Comparison of ENCODE assay signal across 1 cellular context in the genomic region with DNA sequence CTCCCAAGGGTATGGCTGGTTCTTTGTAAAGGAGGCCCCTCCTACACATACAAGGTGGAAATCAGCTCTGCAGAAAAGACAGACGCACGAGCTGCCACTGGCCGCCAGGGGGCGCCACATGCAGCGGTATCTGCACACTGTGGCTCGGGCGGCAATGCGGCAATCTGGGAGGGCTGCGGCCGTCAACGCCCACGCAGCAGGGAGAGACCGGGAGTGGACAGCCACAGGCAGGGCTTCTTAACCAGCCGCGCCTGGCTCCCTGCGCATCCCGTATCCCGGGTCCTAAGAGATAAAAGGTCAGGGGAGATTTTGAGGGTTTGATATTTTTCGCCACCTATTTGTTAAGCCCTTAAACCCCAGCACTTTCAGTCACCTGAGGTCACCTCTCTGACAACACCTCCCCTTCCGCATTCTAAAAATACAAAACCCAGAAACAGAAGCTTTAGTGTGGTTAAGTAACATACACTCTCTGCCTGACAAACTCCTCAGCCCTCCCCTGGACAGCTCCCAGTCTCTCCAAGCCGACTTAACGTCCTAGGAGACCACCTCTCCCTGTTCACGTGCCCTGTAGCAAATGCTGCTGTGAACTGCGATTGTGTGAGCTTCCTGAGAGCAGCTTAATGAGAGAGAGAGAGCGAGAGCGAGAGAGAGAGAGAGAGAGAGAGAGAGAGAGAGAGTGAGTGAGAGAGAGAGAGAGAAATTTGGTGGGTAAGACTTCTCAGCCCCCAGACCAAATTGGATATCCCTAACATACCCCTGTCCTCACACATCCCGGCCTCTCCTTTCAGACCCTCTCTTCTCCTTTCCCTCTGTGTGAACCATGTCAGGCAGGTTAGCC.
TF ChIP-seq lines count a peak whose summit lies in the region.

No MANE protein-coding gene starts in this region.

TF ChIP-seq in GM12878, 131 proteins besides CTCF, POLR2A, EP300 and RAD21 (continued from another document and continues in another):
- TF ChIP-seq, protein P1, sequence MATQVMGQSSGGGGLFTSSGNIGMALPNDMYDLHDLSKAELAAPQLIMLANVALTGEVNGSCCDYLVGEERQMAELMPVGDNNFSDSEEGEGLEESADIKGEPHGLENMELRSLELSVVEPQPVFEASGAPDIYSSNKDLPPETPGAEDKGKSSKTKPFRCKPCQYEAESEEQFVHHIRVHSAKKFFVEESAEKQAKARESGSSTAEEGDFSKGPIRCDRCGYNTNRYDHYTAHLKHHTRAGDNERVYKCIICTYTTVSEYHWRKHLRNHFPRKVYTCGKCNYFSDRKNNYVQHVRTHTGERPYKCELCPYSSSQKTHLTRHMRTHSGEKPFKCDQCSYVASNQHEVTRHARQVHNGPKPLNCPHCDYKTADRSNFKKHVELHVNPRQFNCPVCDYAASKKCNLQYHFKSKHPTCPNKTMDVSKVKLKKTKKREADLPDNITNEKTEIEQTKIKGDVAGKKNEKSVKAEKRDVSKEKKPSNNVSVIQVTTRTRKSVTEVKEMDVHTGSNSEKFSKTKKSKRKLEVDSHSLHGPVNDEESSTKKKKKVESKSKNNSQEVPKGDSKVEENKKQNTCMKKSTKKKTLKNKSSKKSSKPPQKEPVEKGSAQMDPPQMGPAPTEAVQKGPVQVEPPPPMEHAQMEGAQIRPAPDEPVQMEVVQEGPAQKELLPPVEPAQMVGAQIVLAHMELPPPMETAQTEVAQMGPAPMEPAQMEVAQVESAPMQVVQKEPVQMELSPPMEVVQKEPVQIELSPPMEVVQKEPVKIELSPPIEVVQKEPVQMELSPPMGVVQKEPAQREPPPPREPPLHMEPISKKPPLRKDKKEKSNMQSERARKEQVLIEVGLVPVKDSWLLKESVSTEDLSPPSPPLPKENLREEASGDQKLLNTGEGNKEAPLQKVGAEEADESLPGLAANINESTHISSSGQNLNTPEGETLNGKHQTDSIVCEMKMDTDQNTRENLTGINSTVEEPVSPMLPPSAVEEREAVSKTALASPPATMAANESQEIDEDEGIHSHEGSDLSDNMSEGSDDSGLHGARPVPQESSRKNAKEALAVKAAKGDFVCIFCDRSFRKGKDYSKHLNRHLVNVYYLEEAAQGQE (IDR thresholded peaks at IDR 0.05; ENCODE audit: low read depth, low read length): peak; percentile 59; the same call in 1 of the 2 replicates
- TF ChIP-seq ETV6 (conservative IDR thresholded peaks at IDR 0.05 in 1 of 2, IDR thresholded peaks at IDR 0.05 in 1 of 2; ENCODE audit: borderline replicate concordance in 1 of 2, low read depth in 1 of 2) (no peak), ZBTB40 (IDR thresholded peaks at IDR 0.05; ENCODE audit: borderline replicate concordance) (no peak), ZNF207 (IDR thresholded peaks at IDR 0.05; ENCODE audit: borderline replicate concordance) (no peak), MEF2B (IDR thresholded peaks at IDR 0.05; ENCODE audit: partially characterized antibody, poor library complexity, severe bottlenecking) (peak; percentile 78), SRF (IDR thresholded peaks at IDR 0.05; ENCODE audit: low read depth in 2 of 2, low read length in 2 of 2) (no peak), ZBED1 (IDR thresholded peaks at IDR 0.05; ENCODE audit: borderline replicate concordance) (0 out of 2 replicates have a peak, but pooled peaks have one; percentile 37), IRF5 (IDR thresholded peaks at IDR 0.05; ENCODE audit: borderline replicate concordance) (no peak), DPF2 (IDR thresholded peaks at IDR 0.05) (peak; percentile 82), ZNF217 (IDR thresholded peaks at IDR 0.05) (no peak), TCF12 (IDR thresholded peaks at IDR 0.05; ENCODE audit: low read depth, low read length) (0 out of 2 replicates have a peak, but pooled peaks have one; percentile 22), LARP7 (IDR thresholded peaks at IDR 0.05) (no peak; the same call in 1 of the 2 replicates), NFXL1 (IDR thresholded peaks at IDR 0.05; ENCODE audit: borderline replicate concordance) (no peak), ESRRA (IDR thresholded peaks at IDR 0.05; ENCODE audit: low read length) (no peak), TARDBP (IDR thresholded peaks at IDR 0.05; ENCODE audit: borderline replicate concordance) (no peak), TBL1XR1 (IDR thresholded peaks at IDR 0.05; ENCODE audit: low read depth, low read length) (peak; percentile 63; the same call in 1 of the 2 replicates), USF2 (IDR thresholded peaks at IDR 0.05; ENCODE audit: borderline replicate concordance, low read depth, low read length) (no peak; the same call in 1 of the 2 replicates), ZNF274 (IDR thresholded peaks at IDR 0.05; ENCODE audit: insufficient read depth, insufficient read length) (no peak), CHD2 (IDR thresholded peaks at IDR 0.05; ENCODE audit: borderline replicate concordance, low read depth, low read length) (no peak), SPI1 (IDR thresholded peaks at IDR 0.05; ENCODE audit: borderline replicate concordance, insufficient read depth, low read depth, low read length) (peak; percentile 69; the same call in 1 of the 2 replicates), BHLHE40 (IDR thresholded peaks at IDR 0.05; ENCODE audit: borderline replicate concordance in 1 of 2, low read depth in 2 of 2, low read length in 1 of 2) (peak; percentile 92 to 93; a peak in 3 of 4 replicates), RUNX3 (IDR thresholded peaks at IDR 0.05; ENCODE audit: low read length) (peak; percentile 78), ATF7 (IDR thresholded peaks at IDR 0.05; ENCODE audit: low read depth) (peak; percentile 72), MTA3 (IDR thresholded peaks at IDR 0.05; ENCODE audit: borderline replicate concordance, low read length) (no peak), RFX5 (IDR thresholded peaks at IDR 0.05; ENCODE audit: low read depth, low read length) (no peak), MEF2A (IDR thresholded peaks at IDR 0.05; ENCODE audit: insufficient read depth, low read depth, low read length) (no peak), RAD51 (IDR thresholded peaks at IDR 0.05) (peak; percentile 44; the same call in 1 of the 2 replicates)
- TF ChIP-seq, protein P2, sequence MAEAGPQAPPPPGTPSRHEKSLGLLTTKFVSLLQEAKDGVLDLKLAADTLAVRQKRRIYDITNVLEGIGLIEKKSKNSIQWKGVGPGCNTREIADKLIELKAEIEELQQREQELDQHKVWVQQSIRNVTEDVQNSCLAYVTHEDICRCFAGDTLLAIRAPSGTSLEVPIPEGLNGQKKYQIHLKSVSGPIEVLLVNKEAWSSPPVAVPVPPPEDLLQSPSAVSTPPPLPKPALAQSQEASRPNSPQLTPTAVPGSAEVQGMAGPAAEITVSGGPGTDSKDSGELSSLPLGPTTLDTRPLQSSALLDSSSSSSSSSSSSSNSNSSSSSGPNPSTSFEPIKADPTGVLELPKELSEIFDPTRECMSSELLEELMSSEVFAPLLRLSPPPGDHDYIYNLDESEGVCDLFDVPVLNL (IDR thresholded peaks at IDR 0.05; ENCODE audit: low read depth, low read length): no peak
- TF ChIP-seq, protein P3, sequence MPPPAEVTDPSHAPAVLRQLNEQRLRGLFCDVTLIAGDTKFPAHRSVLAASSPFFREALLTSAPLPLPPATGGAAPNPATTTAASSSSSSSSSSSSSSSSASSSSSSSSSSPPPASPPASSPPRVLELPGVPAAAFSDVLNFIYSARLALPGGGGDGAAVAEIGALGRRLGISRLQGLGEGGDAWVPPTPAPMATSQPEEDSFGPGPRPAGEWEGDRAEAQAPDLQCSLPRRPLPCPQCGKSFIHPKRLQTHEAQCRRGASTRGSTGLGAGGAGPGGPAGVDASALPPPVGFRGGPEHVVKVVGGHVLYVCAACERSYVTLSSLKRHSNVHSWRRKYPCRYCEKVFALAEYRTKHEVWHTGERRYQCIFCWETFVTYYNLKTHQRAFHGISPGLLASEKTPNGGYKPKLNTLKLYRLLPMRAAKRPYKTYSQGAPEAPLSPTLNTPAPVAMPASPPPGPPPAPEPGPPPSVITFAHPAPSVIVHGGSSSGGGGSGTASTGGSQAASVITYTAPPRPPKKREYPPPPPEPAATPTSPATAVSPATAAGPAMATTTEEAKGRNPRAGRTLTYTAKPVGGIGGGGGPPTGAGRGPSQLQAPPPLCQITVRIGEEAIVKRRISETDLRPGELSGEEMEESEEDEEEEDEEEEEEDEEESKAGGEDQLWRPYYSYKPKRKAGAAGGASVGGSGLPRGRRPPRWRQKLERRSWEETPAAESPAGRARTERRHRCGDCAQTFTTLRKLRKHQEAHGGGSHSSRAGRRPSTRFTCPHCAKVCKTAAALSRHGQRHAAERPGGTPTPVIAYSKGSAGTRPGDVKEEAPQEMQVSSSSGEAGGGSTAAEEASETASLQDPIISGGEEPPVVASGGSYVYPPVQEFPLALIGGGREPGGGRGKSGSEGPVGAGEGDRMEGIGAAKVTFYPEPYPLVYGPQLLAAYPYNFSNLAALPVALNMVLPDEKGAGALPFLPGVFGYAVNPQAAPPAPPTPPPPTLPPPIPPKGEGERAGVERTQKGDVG (CRISPR knock-in tag; IDR thresholded peaks at IDR 0.05): no peak
- TF ChIP-seq, protein P4, sequence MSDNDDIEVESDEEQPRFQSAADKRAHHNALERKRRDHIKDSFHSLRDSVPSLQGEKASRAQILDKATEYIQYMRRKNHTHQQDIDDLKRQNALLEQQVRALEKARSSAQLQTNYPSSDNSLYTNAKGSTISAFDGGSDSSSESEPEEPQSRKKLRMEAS (IDR thresholded peaks at IDR 0.05; ENCODE audit: low read depth, low read length): no peak
- TF ChIP-seq, protein P5, sequence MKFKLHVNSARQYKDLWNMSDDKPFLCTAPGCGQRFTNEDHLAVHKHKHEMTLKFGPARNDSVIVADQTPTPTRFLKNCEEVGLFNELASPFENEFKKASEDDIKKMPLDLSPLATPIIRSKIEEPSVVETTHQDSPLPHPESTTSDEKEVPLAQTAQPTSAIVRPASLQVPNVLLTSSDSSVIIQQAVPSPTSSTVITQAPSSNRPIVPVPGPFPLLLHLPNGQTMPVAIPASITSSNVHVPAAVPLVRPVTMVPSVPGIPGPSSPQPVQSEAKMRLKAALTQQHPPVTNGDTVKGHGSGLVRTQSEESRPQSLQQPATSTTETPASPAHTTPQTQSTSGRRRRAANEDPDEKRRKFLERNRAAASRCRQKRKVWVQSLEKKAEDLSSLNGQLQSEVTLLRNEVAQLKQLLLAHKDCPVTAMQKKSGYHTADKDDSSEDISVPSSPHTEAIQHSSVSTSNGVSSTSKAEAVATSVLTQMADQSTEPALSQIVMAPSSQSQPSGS (IDR thresholded peaks at IDR 0.05; ENCODE audit: low read length): no peak
- TF ChIP-seq, protein P6, sequence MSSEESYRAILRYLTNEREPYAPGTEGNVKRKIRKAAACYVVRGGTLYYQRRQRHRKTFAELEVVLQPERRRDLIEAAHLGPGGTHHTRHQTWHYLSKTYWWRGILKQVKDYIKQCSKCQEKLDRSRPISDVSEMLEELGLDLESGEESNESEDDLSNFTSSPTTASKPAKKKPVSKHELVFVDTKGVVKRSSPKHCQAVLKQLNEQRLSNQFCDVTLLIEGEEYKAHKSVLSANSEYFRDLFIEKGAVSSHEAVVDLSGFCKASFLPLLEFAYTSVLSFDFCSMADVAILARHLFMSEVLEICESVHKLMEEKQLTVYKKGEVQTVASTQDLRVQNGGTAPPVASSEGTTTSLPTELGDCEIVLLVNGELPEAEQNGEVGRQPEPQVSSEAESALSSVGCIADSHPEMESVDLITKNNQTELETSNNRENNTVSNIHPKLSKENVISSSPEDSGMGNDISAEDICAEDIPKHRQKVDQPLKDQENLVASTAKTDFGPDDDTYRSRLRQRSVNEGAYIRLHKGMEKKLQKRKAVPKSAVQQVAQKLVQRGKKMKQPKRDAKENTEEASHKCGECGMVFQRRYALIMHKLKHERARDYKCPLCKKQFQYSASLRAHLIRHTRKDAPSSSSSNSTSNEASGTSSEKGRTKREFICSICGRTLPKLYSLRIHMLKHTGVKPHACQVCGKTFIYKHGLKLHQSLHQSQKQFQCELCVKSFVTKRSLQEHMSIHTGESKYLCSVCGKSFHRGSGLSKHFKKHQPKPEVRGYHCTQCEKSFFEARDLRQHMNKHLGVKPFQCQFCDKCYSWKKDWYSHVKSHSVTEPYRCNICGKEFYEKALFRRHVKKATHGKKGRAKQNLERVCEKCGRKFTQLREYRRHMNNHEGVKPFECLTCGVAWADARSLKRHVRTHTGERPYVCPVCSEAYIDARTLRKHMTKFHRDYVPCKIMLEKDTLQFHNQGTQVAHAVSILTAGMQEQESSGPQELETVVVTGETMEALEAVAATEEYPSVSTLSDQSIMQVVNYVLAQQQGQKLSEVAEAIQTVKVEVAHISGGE (CRISPR knock-in tag; IDR thresholded peaks at IDR 0.05): no peak
